Comparison of ENCODE assay signal across 1 cellular context in the genomic region with DNA sequence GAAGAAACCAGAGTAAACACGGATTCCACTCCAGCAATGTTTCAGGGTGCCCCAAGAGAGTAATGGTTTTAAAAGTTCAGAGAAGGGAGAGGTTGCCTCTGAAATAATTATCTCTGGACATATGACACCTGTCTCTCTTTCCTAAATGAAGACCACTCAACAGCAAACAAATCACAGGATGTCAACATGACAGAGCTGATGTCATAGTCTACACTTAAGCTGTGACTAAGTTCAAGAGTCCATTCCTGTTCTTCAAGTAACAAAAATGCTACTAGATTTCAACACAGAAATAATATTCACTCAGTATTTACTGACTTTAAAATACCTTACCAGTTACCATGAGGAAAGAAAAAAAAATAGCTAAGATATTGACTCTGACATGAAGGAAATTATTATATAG.
TF ChIP-seq lines count a peak whose summit lies in the region.

No MANE protein-coding gene starts in this region.

TF ChIP-seq in SK-N-SH treated with all-trans-retinoic acid at 6 μM for 48 hours, 23 proteins besides CTCF, POLR2A, EP300 and RAD21 (continued from another document):
- TF ChIP-seq CREB5 (CRISPR knock-in tag; IDR thresholded peaks at IDR 0.05; ENCODE audit: low read depth), result no peak
- no peak for TF ChIP-seq ARNTL (CRISPR knock-in tag; IDR thresholded peaks at IDR 0.05; ENCODE audit: borderline replicate concordance, low read depth)
- no peak for TF ChIP-seq TOX (CRISPR knock-in tag; IDR thresholded peaks at IDR 0.05; ENCODE audit: borderline replicate concordance)
- TF ChIP-seq ZNF70 (CRISPR knock-in tag; IDR thresholded peaks at IDR 0.05), result no peak
- no peak for TF ChIP-seq BACH2 (CRISPR knock-in tag; IDR thresholded peaks at IDR 0.05; ENCODE audit: borderline replicate concordance)
- no peak for TF ChIP-seq CSDC2 (CRISPR knock-in tag; IDR thresholded peaks at IDR 0.05)
- no peak for TF ChIP-seq TCF4 (CRISPR knock-in tag; IDR thresholded peaks at IDR 0.05; ENCODE audit: borderline replicate concordance)
